In the genomic region with DNA sequence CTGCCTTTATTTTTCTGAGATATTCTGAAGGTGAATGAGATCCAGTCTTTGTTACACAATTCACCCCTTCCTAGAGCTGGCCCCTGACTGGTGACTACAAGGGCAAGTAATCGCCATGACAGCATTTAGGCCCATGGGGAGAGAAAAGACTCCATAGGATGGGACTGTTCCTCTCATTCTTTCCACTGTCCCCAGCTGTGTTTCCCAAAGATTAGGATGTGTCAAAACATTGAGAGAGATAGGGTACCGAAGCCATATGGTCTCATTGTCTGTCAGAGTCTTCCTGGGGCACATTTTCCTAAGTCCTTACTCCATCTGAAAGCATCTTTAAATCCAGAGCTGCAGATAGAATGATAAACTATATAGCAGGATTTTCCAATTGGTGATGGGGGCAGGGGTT, we compare ENCODE assay signal across 10 cellular contexts.
"Had no signal": no experiment of that assay in that cellular context is flagged by ENCODE, and none has a peak within 500 bp of the region (broad histone marks: within the 10 kb centered on the region; RNA-seq: fewer than 3 reads in every experiment).

No MANE protein-coding gene starts in this region.

- ATAC-seq: HCT116, HepG2 had no signal

- DNase-seq: GM23248, GOT3, H7, HFFc6, KBM-7 had no signal

- H3K4me1 Mint-ChIP-seq: IgD-negative memory B cell had no signal

- H3K27me3 Mint-ChIP-seq: IgD-negative memory B cell had no signal

- H3K36me3 ChIP-seq: HAP-1 had no signal

- H2AFZ ChIP-seq: GM23248 had no signal

- H3K4me1 ChIP-seq: HAP-1 had no signal

- H3K9ac ChIP-seq: GM23248 had no signal

- H3K27ac Mint-ChIP-seq: HFFc6, IgD-negative memory B cell had no signal

- H3K9me3 ChIP-seq: HAP-1 had no signal

- H3K4me3 ChIP-seq: GM23248, HAP-1 had no signal

- H3K4me3 Mint-ChIP-seq: HFFc6, IgD-negative memory B cell had no signal

- H3K27ac ChIP-seq: GM23248, HL-60 had no signal

- H3K36me3 Mint-ChIP-seq: IgD-negative memory B cell had no signal
